In the genomic region with DNA sequence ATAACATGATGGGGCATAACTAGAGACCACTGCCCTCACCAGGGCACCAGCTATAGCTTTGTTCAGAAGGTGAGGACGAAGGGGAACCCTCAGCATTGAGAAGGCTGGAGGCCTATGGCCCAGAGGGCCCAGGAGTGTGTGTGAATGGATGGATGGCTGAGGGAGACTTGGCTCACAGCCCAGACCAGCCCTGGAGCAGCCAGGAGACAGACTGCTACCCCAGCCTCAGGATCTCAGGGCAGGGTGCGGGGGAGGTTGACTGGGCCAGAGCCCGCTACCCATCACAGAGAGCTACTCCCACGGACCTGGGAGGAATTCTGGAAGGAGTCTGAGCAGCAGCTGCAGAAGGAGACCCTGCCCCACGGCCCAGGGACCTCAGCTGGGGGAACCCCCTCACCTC, we compare ENCODE assay signal across 27 cellular contexts. TPM values are rescaled to one million over a fixed set of nuclear protein-coding genes. Genes with fewer than 3 reads are reported as not detected.
DNase-seq lines count a peak whose midpoint lies in the region; ATAC-seq and TF ChIP-seq lines count a peak whose summit lies in the region.
"Had no signal": no experiment of that assay in that cellular context is flagged by ENCODE, and none has a peak within 500 bp of the region (broad histone marks: within the 10 kb centered on the region; RNA-seq: fewer than 3 reads in every experiment).

No MANE protein-coding gene starts in this region.

- H3K27ac ChIP-seq in left ventricle myocardium inferior (replicated peaks) (no peak overlapping the region), testis (no peak overlapping the region)
- H3K27ac ChIP-seq: BLaER1, body of pancreas, parathyroid adenoma had no signal

- intact Hi-C loops in left ventricle myocardium superior (cut with micrococcal nuclease) (no loop called here), left ventricle myocardium inferior (cut with micrococcal nuclease) (no loop called here), testis (cut with DNase I; ENCODE audit: low total_unique reads) (no loop called here)

- H3K27me3 Mint-ChIP-seq in glutamatergic neuron (ENCODE audit: unreplicated experiment) = peaks cover 2% of the 10 kb centered on the region

- TF ChIP-seq CTCF in left ventricle myocardium inferior (IDR thresholded peaks at IDR 0.05; ENCODE audit: borderline replicate concordance) (no peak), glutamatergic neuron (IDR thresholded peaks at IDR 0.05; ENCODE audit: partially characterized antibody, unreplicated experiment) (no peak), testis (IDR thresholded peaks at IDR 0.05) (no peak)

- no peaks in the 10 kb centered on the region for H3K36me3 ChIP-seq in left ventricle myocardium inferior
- H3K36me3 ChIP-seq in testis (ENCODE audit: low read depth, missing control alignments) = no peaks in the 10 kb centered on the region
- H3K36me3 ChIP-seq: BLaER1, MG63, right lobe of liver had no signal

- WGBS in testis, 2 donors = 54 to 100% methylated on average over 2 to 5 of the region's 5 CpGs

- DNase-seq in left ventricle myocardium superior = no peak
- DNase-seq in left ventricle myocardium inferior = no peak
- DNase-seq in NCI-H69 (lab: John Stamatoyannopoulos, UW) = peak; percentile 68
- DNase-seq in glutamatergic neuron = no peak
- peak; percentile 75 for DNase-seq in testis
- DNase-seq in NCI-H128 (lab: John Stamatoyannopoulos, UW; ENCODE audit: unreplicated experiment) = no peak
- DNase-seq: activated CD4-positive, alpha-beta T cell treated with anti-CD3 and anti-CD28 coated beads for 4 hours; activated CD8-positive, alpha-beta memory T cell treated with anti-CD3 and anti-CD28 coated beads for 24 hours; activated gamma-delta T cell; body of pancreas; H9; KG1; naive thymus-derived CD8-positive, alpha-beta T cell; NCI-H1417 treated with DMSO at 0.1 percent for 48 hours; NCI-H2107; NCI-H748 treated with DMSO at 0.1 percent for 48 hours; right lobe of liver; stimulated activated CD4-positive, alpha-beta T cell treated with anti-CD3 and anti-CD28 coated beads, Interleukin-12 subunit alpha, Interleukin-12 subunit beta, amount 100 ng/mL, for 4 hours; stimulated activated CD4-positive, alpha-beta T cell treated with anti-CD3 and anti-CD28 coated beads, Interleukin-4, amount 100 ng/mL, for 24 hours had no signal

- H3K4me3 Mint-ChIP-seq in glutamatergic neuron (ENCODE audit: unreplicated experiment) = no peak overlapping the region
- H3K4me3 Mint-ChIP-seq: H9; naive thymus-derived CD8-positive, alpha-beta T cell; stimulated activated memory B cell treated with anti-CD40 and anti-IgM and Interleukin-4, amounts not matched to agents 10 μg/mL and 1 μg/mL and 100 μg/mL, for 72 hours; T-helper 2 cell treated with Interferon-gamma antibody and Interleukin-4, amounts not matched to agents 5 μg/mL and 100 μg/mL, for 36 hours had no signal

- no peaks in the 10 kb centered on the region for H3K9me3 ChIP-seq in left ventricle myocardium inferior (replicated peaks)
- H3K9me3 ChIP-seq in testis = no peaks in the 10 kb centered on the region
- H3K9me3 ChIP-seq: BLaER1, body of pancreas, MG63, right lobe of liver had no signal

- H3K4me3 ChIP-seq in left ventricle myocardium inferior (no peak overlapping the region), testis (no peak overlapping the region)
- H3K4me3 ChIP-seq: BLaER1, body of pancreas, MG63, right lobe of liver had no signal

- H3K36me3 Mint-ChIP-seq in glutamatergic neuron (ENCODE audit: unreplicated experiment) = no peaks in the 10 kb centered on the region
- H3K36me3 Mint-ChIP-seq: naive thymus-derived CD8-positive, alpha-beta T cell; stimulated activated memory B cell treated with anti-CD40 and anti-IgM and Interleukin-4, amounts not matched to agents 10 μg/mL and 1 μg/mL and 100 μg/mL, for 72 hours had no signal

- H3K27ac Mint-ChIP-seq in glutamatergic neuron (ENCODE audit: unreplicated experiment) = peak overlapping the region; percentile 48
- H3K27ac Mint-ChIP-seq: H9; naive thymus-derived CD8-positive, alpha-beta T cell; stimulated activated memory B cell treated with anti-CD40 and anti-IgM and Interleukin-4, amounts not matched to agents 10 μg/mL and 1 μg/mL and 100 μg/mL, for 72 hours; T-helper 2 cell treated with Interferon-gamma antibody and Interleukin-4, amounts not matched to agents 5 μg/mL and 100 μg/mL, for 36 hours had no signal

- ATAC-seq in left ventricle myocardium superior = peak; percentile 19
- ATAC-seq in GM19455 (IDR thresholded peaks at IDR 0.05; ENCODE audit: unreplicated experiment) = no peak
- ATAC-seq in HG02973 (IDR thresholded peaks at IDR 0.05; ENCODE audit: unreplicated experiment) = no peak
- ATAC-seq: body of pancreas; naive thymus-derived CD8-positive, alpha-beta T cell; right lobe of liver; stimulated activated memory B cell treated with anti-CD40 and anti-IgM and Interleukin-4, amounts not matched to agents 10 μg/mL and 1 μg/mL and 100 μg/mL, for 72 hours had no signal

- H3K4me1 ChIP-seq in left ventricle myocardium inferior = peaks cover 46% of the 10 kb centered on the region
- H3K4me1 ChIP-seq in testis = peaks cover 32% of the 10 kb centered on the region
- H3K4me1 ChIP-seq: parathyroid adenoma had no signal

- peaks cover 4% of the 10 kb centered on the region for H3K27me3 ChIP-seq in left ventricle myocardium inferior (ENCODE audit: low read depth)
- no peaks in the 10 kb centered on the region for H3K27me3 ChIP-seq in testis
- H3K27me3 ChIP-seq: BLaER1, body of pancreas, MG63, right lobe of liver had no signal

- H3K9me3 Mint-ChIP-seq in glutamatergic neuron (ENCODE audit: unreplicated experiment) = no peaks in the 10 kb centered on the region
- H3K9me3 Mint-ChIP-seq: H9; naive thymus-derived CD8-positive, alpha-beta T cell; stimulated activated memory B cell treated with anti-CD40 and anti-IgM and Interleukin-4, amounts not matched to agents 10 μg/mL and 1 μg/mL and 100 μg/mL, for 72 hours; T-helper 2 cell treated with Interferon-gamma antibody and Interleukin-4, amounts not matched to agents 5 μg/mL and 100 μg/mL, for 36 hours had no signal

- no peak for TF ChIP-seq POLR2A in testis (IDR thresholded peaks at IDR 0.05)

- peaks cover 20% of the 10 kb centered on the region for H3K4me1 Mint-ChIP-seq in glutamatergic neuron (ENCODE audit: low read depth, unreplicated experiment)

RNA-seq across cellular contexts. Expression of a gene that starts 5.5 kb away (rescaled TPM):
- total RNA-seq in left ventricle myocardium superior (223 TPM), left ventricle myocardium inferior (301 TPM), glutamatergic neuron (ENCODE audit: unreplicated experiment) (4.7 TPM), testis (10 to 100 TPM; 76.5 to 87.0 TPM)
- polyA plus RNA-seq in testis (ENCODE audit: insufficient read depth, low read depth, low replicate concordance) = 50.1 TPM
- total RNA-seq: naive thymus-derived CD8-positive, alpha-beta T cell; OCI-LY7 had no signal
- polyA plus RNA-seq: naive thymus-derived CD8-positive, alpha-beta T cell had no signal

RNA-seq across cellular contexts. Expression of a gene that starts 11.1 kb away (rescaled TPM):
- total RNA-seq in left ventricle myocardium superior (17.9 TPM), left ventricle myocardium inferior (15.8 TPM), glutamatergic neuron (ENCODE audit: unreplicated experiment) (24.6 TPM), testis (10 to 100 TPM; 23.3 to 24.6 TPM)
- 38.9 TPM for polyA plus RNA-seq in testis (ENCODE audit: insufficient read depth, low read depth, low replicate concordance)

RNA-seq across cellular contexts. Expression of a gene that starts 34.3 kb away (rescaled TPM):
- total RNA-seq in left ventricle myocardium superior = 12.9 TPM
- 18.4 TPM for total RNA-seq in left ventricle myocardium inferior
- 35.0 TPM for total RNA-seq in glutamatergic neuron (ENCODE audit: unreplicated experiment)
- 10 to 100 TPM; 44.4 to 45.7 TPM for total RNA-seq in testis
- polyA plus RNA-seq in testis (ENCODE audit: insufficient read depth, low read depth, low replicate concordance) = 82.2 TPM

Comparison
In these comparisons a context has a peak if more than half of its experiments do, and no peak if none do; other contexts are left out.
1. DNase-seq: peak in NCI-H69 (single experiment) and testis (single experiment); none in left ventricle myocardium superior (single experiment), left ventricle myocardium inferior (single experiment), glutamatergic neuron (single experiment) and NCI-H128 (single experiment).
2. RNA of a gene that starts 5.5 kb away (total RNA-seq): 301 TPM in left ventricle myocardium inferior (single experiment), 223 TPM in left ventricle myocardium superior (single experiment) and 76.5 to 87.0 TPM in testis; 4.7 TPM in glutamatergic neuron (single experiment); every median in the first group is over 10 times any median in the second.